In the genomic region with DNA sequence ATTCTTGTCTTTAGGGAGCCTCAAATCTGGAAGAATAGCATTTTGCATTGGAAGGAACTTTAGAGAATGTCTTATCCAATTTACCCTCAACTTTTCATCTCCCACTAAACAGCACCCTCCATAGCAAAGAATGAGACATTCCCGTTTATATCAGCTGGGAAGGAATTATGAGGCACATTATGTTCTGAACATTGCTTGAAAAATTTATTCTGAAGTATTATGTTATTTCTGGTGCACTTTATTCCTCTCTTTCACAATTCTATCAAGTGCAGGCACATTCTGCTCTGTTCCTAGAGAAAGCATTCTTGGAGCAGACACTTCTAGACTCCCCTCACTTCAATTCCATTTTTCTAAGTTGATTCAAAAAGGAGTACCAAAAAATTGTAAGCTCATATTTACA, we compare ENCODE assay signal across 19 cellular contexts.
"Had no signal": no experiment of that assay in that cellular context is flagged by ENCODE, and none has a peak within 500 bp of the region (broad histone marks: within the 10 kb centered on the region; RNA-seq: fewer than 3 reads in every experiment).

No MANE protein-coding gene starts in this region.

- H3K4me3 ChIP-seq: cardiac muscle cell, transverse colon, vagina had no signal

- H3K36me3 ChIP-seq: cardiac muscle cell, neutrophil, transverse colon, vagina had no signal

- DNase-seq: activated B cell treated with CpG ODN at 0.5 μM for 24 hours; activated CD4-positive, alpha-beta T cell treated with anti-CD3 and anti-CD28 coated beads for 36 hours; activated CD4-positive, alpha-beta T cell treated with anti-CD3 and anti-CD28 coated beads, Interleukin-2, amount 50 U/mL, for 48 hours; activated naive CD4-positive, alpha-beta T cell treated with Interleukin-2 at 50 U/mL for 16 hours; activated T-cell treated with anti-CD3 and anti-CD28 coated beads, Interleukin-2, amount 50 U/mL, for 48 hours; amygdala; foreskin fibroblast; stimulated activated CD4-positive, alpha-beta T cell treated with anti-CD3 and anti-CD28 coated beads, Interleukin-12 subunit alpha, Interleukin-12 subunit beta, amount 100 ng/mL, for 4 hours; stimulated activated CD4-positive, alpha-beta T cell treated with anti-CD3 and anti-CD28 coated beads, Interleukin-4, amount 100 ng/mL, for 4 hours; stimulated activated naive CD8-positive, alpha-beta T cell treated with anti-CD3 and anti-CD28 coated beads, Interleukin-15, Interleukin-2, amounts not matched to agents 100 U/mL and 50 U/mL, for 24 hours; substantia nigra; T-helper 1 cell; T-helper 9 cell; transverse colon had no signal

- H3K27ac ChIP-seq: cardiac muscle cell, neutrophil, parathyroid adenoma, vagina had no signal

- ATAC-seq: activated CD4-positive, alpha-beta T cell treated with anti-CD3 and anti-CD28 coated beads for 36 hours; natural killer cell treated with Interleukin-12 subunit alpha and Interleukin-12 subunit beta and Interleukin-15 and Interleukin-18, amount 100 ng/mL, for 72 hours; stimulated activated naive CD8-positive, alpha-beta T cell treated with anti-CD3 and anti-CD28 coated beads, Interleukin-15, Interleukin-2, amounts not matched to agents 100 U/mL and 50 U/mL, for 24 hours had no signal

- H3K4me1 ChIP-seq: parathyroid adenoma had no signal

- H3K9me3 ChIP-seq: neutrophil, transverse colon, vagina had no signal

- H3K27me3 ChIP-seq: cardiac muscle cell, neutrophil, transverse colon, vagina had no signal
